ENCODE assay signal across 22 cellular contexts in genomic region chr6:165967768-165968408, GRCh38.
DNase-seq lines count a peak whose midpoint lies in the region; ATAC-seq and TF ChIP-seq lines count a peak whose summit lies in the region.
"Had no signal": no experiment of that assay in that cellular context is flagged by ENCODE, and none has a peak within 500 bp of the region (broad histone marks: within the 10 kb centered on the region; RNA-seq: fewer than 3 reads in every experiment).

No MANE protein-coding gene starts in this region.

- H3K27me3 ChIP-seq in adrenal gland: no peaks in the 10 kb centered on the region
- H3K27me3 ChIP-seq: testis had no signal

- no peaks in the 10 kb centered on the region for H3K9me3 ChIP-seq in adrenal gland (replicated peaks in 1 of 3)
- H3K9me3 ChIP-seq: SJSA1, testis had no signal

- H3K4me3 ChIP-seq in adrenal gland: no peak overlapping the region
- H3K4me3 ChIP-seq: GM23338, SJSA1, testis had no signal

- H3K4me1 ChIP-seq in adrenal gland (replicated peaks in 1 of 2): no peaks in the 10 kb centered on the region
- H3K4me1 ChIP-seq: testis had no signal

- H3K36me3 ChIP-seq in adrenal gland (replicated peaks in 1 of 2): no peaks in the 10 kb centered on the region
- H3K36me3 ChIP-seq: SJSA1 had no signal

- 86 to 89% (median 88%) methylated on average over 5 of the region's 5 CpGs for WGBS in adrenal gland, 4 donors

- TF ChIP-seq POLR2A in adrenal gland (IDR thresholded peaks at IDR 0.05): no peak

- peak; percentile 38 for DNase-seq in ELR (ENCODE audit: low read depth)
- peak; percentile 24 for DNase-seq in HT1080 (ENCODE audit: low read depth)
- peak; percentile 79 for DNase-seq in kidney tubule cell (ENCODE audit: low spot score)
- DNase-seq in adrenal gland: no peak
- DNase-seq in ureter (ENCODE audit: low spot score): no peak
- DNase-seq: activated CD4-positive, alpha-beta T cell treated with anti-CD3 and anti-CD28 coated beads for 36 hours; activated CD8-positive, alpha-beta memory T cell treated with anti-CD3 and anti-CD28 coated beads for 24 hours; activated naive CD4-positive, alpha-beta T cell treated with Interleukin-2 at 50 U/mL for 16 hours; activated T-cell treated with anti-CD3 and anti-CD28 coated beads, Interleukin-2, amount 50 U/mL, for 4 hours; anterior cingulate cortex; Kasumi-1; natural killer cell; NCI-H1694 treated with DMSO at 0.1 percent for 48 hours; NCI-H2171 treated with DMSO at 0.1 percent for 48 hours; NCI-H526; stimulated activated naive CD4-positive, alpha-beta T cell treated with Interleukin-2 at 50 U/mL for 16 hours; testis had no signal

- ATAC-seq in GM19467 (IDR thresholded peaks at IDR 0.05; ENCODE audit: unreplicated experiment): peak; percentile 59
- ATAC-seq in GM19397 (IDR thresholded peaks at IDR 0.05; ENCODE audit: unreplicated experiment): no peak
- ATAC-seq: activated CD4-positive, alpha-beta T cell treated with anti-CD3 and anti-CD28 coated beads for 36 hours; activated T-cell treated with anti-CD3 and anti-CD28 coated beads, Interleukin-2, amount 50 U/mL, for 4 hours; GM23338; natural killer cell; Panc1 had no signal

- no peak for TF ChIP-seq CTCF in adrenal gland (IDR thresholded peaks at IDR 0.05)

- no peak overlapping the region for H3K27ac ChIP-seq in adrenal gland
- H3K27ac ChIP-seq: SJSA1, testis had no signal

- intact Hi-C loops in adrenal gland (cut with DNase I): no loop called here

Comparison
In these comparisons a context has a peak if more than half of its experiments do, and no peak if none do; other contexts are left out.
1. DNase-seq: peak in ELR (single experiment), HT1080 (single experiment) and kidney tubule cell (single experiment); none in adrenal gland (0 of 7) and ureter (single experiment).